In genomic region chr1:226875641-226876295, GRCh38 we compare ENCODE assay signal across 11 cellular contexts. TPM values are rescaled to one million over a fixed set of nuclear protein-coding genes. Genes with fewer than 3 reads are reported as not detected.
DNase-seq lines count a peak whose midpoint lies in the region; ATAC-seq and TF ChIP-seq lines count a peak whose summit lies in the region.
"Had no signal": no experiment of that assay in that cellular context is flagged by ENCODE, and none has a peak within 500 bp of the region (broad histone marks: within the 10 kb centered on the region; RNA-seq: fewer than 3 reads in every experiment).

No MANE protein-coding gene starts in this region.

- no peaks in the 10 kb centered on the region for H3K9me3 ChIP-seq in HCT116 (ENCODE audit: control insufficient read depth in 1 of 2, insufficient read depth in 1 of 2, low read depth in 1 of 2, low read length in 2 of 2)
- no peaks in the 10 kb centered on the region for H3K9me3 ChIP-seq in CD4-positive, alpha-beta memory T cell (ENCODE audit: control insufficient read depth in 1 of 2, low read length in 2 of 2)

- H3K27me3 Mint-ChIP-seq in CD4-positive, alpha-beta memory T cell, result peaks cover 0 to 3% of the 10 kb centered on the region in 2 donors
- H3K27me3 Mint-ChIP-seq: activated naive CD8-positive, alpha-beta T cell had no signal

- intact Hi-C loops in HCT116 (cut with micrococcal nuclease), result no loop called here
- intact Hi-C loops in CD4-positive, alpha-beta memory T cell (cut with micrococcal nuclease), result no loop called here

- peaks cover 0 to under 1% of the 10 kb centered on the region in 2 donors for H3K36me3 Mint-ChIP-seq in CD4-positive, alpha-beta memory T cell

- peak overlapping the region; percentile 4 for H3K27ac ChIP-seq in HCT116 (ENCODE audit: low read depth, low read length)
- H3K27ac ChIP-seq in CD4-positive, alpha-beta memory T cell (ENCODE audit: low read depth, low read length), result no peak overlapping the region

- H3K4me1 Mint-ChIP-seq in CD4-positive, alpha-beta memory T cell, result peaks cover 0 to 13% (median 5%) of the 10 kb centered on the region in 4 donors

- TF ChIP-seq RAD21 in HCT116 (IDR thresholded peaks at IDR 0.05; ENCODE audit: low read depth), result no peak

- H3K36me3 ChIP-seq in HCT116 (ENCODE audit: control insufficient read depth in 1 of 2, insufficient read depth in 2 of 2, low read length in 2 of 2), result peaks cover 9 to 17% of the 10 kb centered on the region in 2 experiments; a peak in 2 of 4 replicates
- H3K36me3 ChIP-seq in kidney epithelial cell (ENCODE audit: control insufficient read depth, insufficient read depth, low read length), result no peaks in the 10 kb centered on the region
- H3K36me3 ChIP-seq in CD4-positive, alpha-beta memory T cell (ENCODE audit: insufficient read depth, low read length), result no peaks in the 10 kb centered on the region

- no peak overlapping the region for H2AFZ ChIP-seq in HCT116 (ENCODE audit: low read depth, low read length, poor library complexity, severe bottlenecking)

- TF ChIP-seq POLR2A in HCT116 (IDR thresholded peaks at IDR 0.05; ENCODE audit: borderline replicate concordance, extremely low read depth, insufficient read depth, insufficient read length), result no peak

- H3K4me3 ChIP-seq in HCT116 (replicated peaks in 1 of 2; ENCODE audit: low read depth in 1 of 2, low read length in 2 of 2), result peak overlapping the region; percentile 15 to 26; a peak in 3 of 4 replicates
- no peak overlapping the region for H3K4me3 ChIP-seq in kidney epithelial cell (ENCODE audit: low read depth, low read length)
- H3K4me3 ChIP-seq in CD4-positive, alpha-beta memory T cell (ENCODE audit: low read length in 2 of 2), result no peak overlapping the region

- no peaks in the 10 kb centered on the region for H3K9me2 ChIP-seq in HCT116 (ENCODE audit: insufficient read depth)

- RAD21 ChIA-PET in HCT116 (lab: Charles Lee; ENCODE audit: low non-redundant PET in 1 of 2, low total read pairs in 2 of 2, uncharacterized antibody in 2 of 2, unreplicated experiment in 2 of 2), result no interaction called here

- CTCF ChIA-PET in HCT116 (lab: Charles Lee), result no interaction called here
- CTCF ChIA-PET in CD4-positive, alpha-beta memory T cell (lab: Charles Lee; ENCODE audit: partially characterized antibody), result no interaction called here

- no TSS peak for BruUV-seq in HCT116 (replicated peaks; lab: Mats Ljungman, UMichigan)

- in situ Hi-C loops in ACHN (cut with HindIII; ENCODE audit: low pct_ligation_motif_present, low pct_unique_long_range_greater_than_20kb, low sequenced_read_pairs), result no loop called here

- H3K9ac ChIP-seq in HCT116 (ENCODE audit: low read length), result peak overlapping the region; percentile 22

- H3K27me3 ChIP-seq in HCT116 (ENCODE audit: insufficient read depth, low read length) (no peaks in the 10 kb centered on the region), kidney epithelial cell (ENCODE audit: control insufficient read depth, insufficient read depth, low read length) (no peaks in the 10 kb centered on the region)
- peaks cover 9% of the 10 kb centered on the region for H3K27me3 ChIP-seq in CD4-positive, alpha-beta memory T cell (ENCODE audit: insufficient read depth, low read length)

- POLR2A ChIA-PET in HCT116 (lab: Charles Lee), result interaction anchor here (1.3 kb wide), 1 partner anchor 61 kb away, joined by 6 read pairs; no protein-coding TSS in a partner anchor
- POLR2A ChIA-PET in CD4-positive, alpha-beta memory T cell (lab: Charles Lee; ENCODE audit: partially characterized antibody), result no interaction called here

- ATAC-seq in HCT116, result peak; percentile 95
- ATAC-seq: CD8-positive, alpha-beta T cell had no signal

- peaks cover 28% of the 10 kb centered on the region for H3K79me2 ChIP-seq in HCT116 (ENCODE audit: insufficient read depth, low read length)

- H3K27ac Mint-ChIP-seq in CD4-positive, alpha-beta memory T cell, result no peak overlapping the region
- H3K27ac Mint-ChIP-seq: activated naive CD8-positive, alpha-beta T cell; CD8-positive, alpha-beta T cell had no signal

- H3K4me1 ChIP-seq in HCT116 (ENCODE audit: control insufficient read depth in 1 of 2, insufficient read depth in 2 of 2, low read length in 2 of 2), result peaks cover 28 to 37% of the 10 kb centered on the region in 2 experiments
- H3K4me1 ChIP-seq in CD4-positive, alpha-beta memory T cell (ENCODE audit: insufficient read depth, low read length), result peaks cover 14% of the 10 kb centered on the region

- peak overlapping the region; percentile 67 for H3K4me2 ChIP-seq in HCT116 (ENCODE audit: low read length)

- no peaks in the 10 kb centered on the region for H3K9me3 Mint-ChIP-seq in CD4-positive, alpha-beta memory T cell
- H3K9me3 Mint-ChIP-seq: CD8-positive, alpha-beta T cell had no signal

- peak; percentile 82 for DNase-seq in ACHN
- DNase-seq in HCT116 (ENCODE audit: low read depth, low spot score), result peak; percentile 48
- DNase-seq in activated CD8-positive, alpha-beta memory T cell treated with anti-CD3 and anti-CD28 coated beads, Interleukin-2, amount 50 U/mL, for 48 hours, result peak; percentile 45
- DNase-seq in kidney epithelial cell (ENCODE audit: low read depth), result peak; percentile 29
- DNase-seq in amniotic stem cell (lab: John Stamatoyannopoulos, UW), result no peak
- no peak for DNase-seq in CD4-positive, alpha-beta memory T cell
- no peak for DNase-seq in SKM-1 (lab: John Stamatoyannopoulos, UW; ENCODE audit: unreplicated experiment)
- DNase-seq in activated naive CD4-positive, alpha-beta T cell treated with anti-CD3 and anti-CD28 coated beads, Interleukin-2, amount 50 U/mL, for 16 hours, result no peak
- DNase-seq: stimulated activated CD4-positive, alpha-beta T cell treated with anti-CD3 and anti-CD28 coated beads, Interleukin-1b, Interleukin-23, amount 100 ng/mL, for 48 hours had no signal

- H3K4me3 Mint-ChIP-seq in CD4-positive, alpha-beta memory T cell, result no peak overlapping the region
- H3K4me3 Mint-ChIP-seq: activated naive CD8-positive, alpha-beta T cell; CD8-positive, alpha-beta T cell had no signal

- TF ChIP-seq CTCF in HCT116 (IDR thresholded peaks at IDR 0.05 in 2 of 3, conservative IDR thresholded peaks at IDR 0.05 in 1 of 3; ENCODE audit: borderline replicate concordance in 1 of 3, insufficient read depth in 1 of 3, low read depth in 2 of 3, low read length in 2 of 3) (no peak), kidney epithelial cell (IDR thresholded peaks at IDR 0.05; ENCODE audit: insufficient read depth, low read length, poor library complexity, severe bottlenecking) (no peak)

- H4K20me1 ChIP-seq in HCT116 (ENCODE audit: insufficient read depth), result no peaks in the 10 kb centered on the region

TF ChIP-seq in HCT116, 20 proteins besides CTCF, POLR2A, EP300 and RAD21:
- TF ChIP-seq SIN3A (IDR thresholded peaks at IDR 0.05; ENCODE audit: low read depth) (no peak), ZFX (IDR thresholded peaks at IDR 0.05) (no peak), YY1 (IDR thresholded peaks at IDR 0.05; ENCODE audit: extremely low read depth, insufficient replicate concordance, low read depth, low read length) (no peak), EGR1 (IDR thresholded peaks at IDR 0.05; ENCODE audit: low read depth) (no peak), FOSL1 (IDR thresholded peaks at IDR 0.05; ENCODE audit: low read depth) (peak; percentile 49), ZNF274 (IDR thresholded peaks at IDR 0.05; ENCODE audit: low read depth, low read length) (no peak), ZBTB33 (IDR thresholded peaks at IDR 0.05; ENCODE audit: extremely low read depth, insufficient replicate concordance, low read length) (no peak), CEBPB (IDR thresholded peaks at IDR 0.05; ENCODE audit: low read depth) (no peak), MAX (IDR thresholded peaks at IDR 0.05) (no peak), ELF1 (IDR thresholded peaks at IDR 0.05; ENCODE audit: borderline replicate concordance, low read depth) (no peak), POLR2AphosphoS5 (IDR thresholded peaks at IDR 0.05; ENCODE audit: low read depth, low read length) (0 out of 2 replicates have a peak, but pooled peaks have one; percentile 21)

RNA-seq across cellular contexts. Expression of gene PSEN2, which starts 5.4 kb away (rescaled TPM):
- total RNA-seq in HCT116 (2021; ENCODE audit: unreplicated experiment) (28.5 TPM), kidney epithelial cell (29.7 and 31.3 TPM in 2 replicates)
- 12.8 and 14.0 TPM in 2 replicates for polyA plus RNA-seq in HCT116 (2012)
- 1 to 10 TPM; 3.5 to 3.7 TPM for total RNA-seq in CD4-positive, alpha-beta memory T cell
- 1 to 10 TPM; 4.0 to 4.9 TPM for polyA plus RNA-seq in CD4-positive, alpha-beta memory T cell

Comparison
In these comparisons a context has a peak if more than half of its experiments do, and no peak if none do; other contexts are left out.
1. DNase-seq: peak in ACHN (single experiment), HCT116 (single experiment), activated CD8-positive, alpha-beta memory T cell treated with anti-CD3 and anti-CD28 coated beads, Interleukin-2, amount 50 U/mL, for 48 hours (single experiment) and kidney epithelial cell (single experiment); none in amniotic stem cell (single experiment), CD4-positive, alpha-beta memory T cell (0 of 5), SKM-1 (single experiment) and activated naive CD4-positive, alpha-beta T cell treated with anti-CD3 and anti-CD28 coated beads, Interleukin-2, amount 50 U/mL, for 16 hours (single experiment).
2. H3K4me3 ChIP-seq: peak in HCT116 (2 of 2); none in kidney epithelial cell (single experiment) and CD4-positive, alpha-beta memory T cell (0 of 2).